17 cellular contexts compared by ENCODE assay signal in the genomic region with DNA sequence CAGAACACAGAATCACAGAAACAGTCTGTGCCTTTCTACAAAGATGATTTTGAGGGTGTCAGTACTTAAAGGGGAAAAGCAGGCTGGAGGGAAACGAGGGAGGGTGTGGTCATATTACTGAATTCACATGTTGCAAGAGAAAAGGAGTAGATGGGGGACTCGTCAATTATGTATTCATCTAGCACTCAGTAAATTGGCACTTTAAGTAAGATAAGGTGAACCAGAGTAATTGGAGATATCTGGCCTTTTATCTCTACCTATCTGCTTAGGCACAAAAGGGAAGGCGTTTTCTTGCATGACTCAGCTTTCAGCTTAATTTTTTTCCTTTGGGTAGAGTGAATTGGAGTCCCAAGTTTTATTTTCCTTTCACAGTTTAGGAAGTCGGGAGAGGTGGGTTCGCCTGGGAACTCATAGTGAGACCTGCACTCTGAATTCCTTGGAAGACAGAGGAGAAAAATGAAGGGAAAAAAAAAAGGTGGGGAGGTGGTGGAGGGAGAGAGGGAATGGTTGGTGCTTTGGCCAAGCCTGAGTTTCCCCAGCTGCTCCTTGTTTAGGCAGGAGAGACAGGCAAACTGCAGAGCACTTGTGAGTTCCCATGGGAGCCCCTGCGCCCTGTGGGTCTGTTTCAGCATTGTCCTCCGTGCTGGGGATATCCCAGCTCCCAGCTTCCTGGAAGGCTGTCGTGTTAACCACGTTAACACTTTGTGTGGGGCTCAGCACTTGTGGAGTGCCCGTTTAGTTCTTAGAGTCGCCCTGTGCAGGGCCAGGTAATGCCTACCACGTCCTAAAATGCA. TPM values are rescaled to one million over a fixed set of nuclear protein-coding genes. Genes with fewer than 3 reads are reported as not detected.
DNase-seq lines count a peak whose midpoint lies in the region; ATAC-seq lines count a peak whose summit lies in the region.
"Had no signal": no experiment of that assay in that cellular context is flagged by ENCODE, and none has a peak within 500 bp of the region (broad histone marks: within the 10 kb centered on the region; RNA-seq: fewer than 3 reads in every experiment).

No MANE protein-coding gene starts in this region.

- H3K9ac ChIP-seq in BLaER1: no peak overlapping the region

- H3K27ac Mint-ChIP-seq in dendritic cell treated with granulocyte-macrophage colony-stimulating factor and Interleukin-4, amounts not matched to agents 40 ng/mL and 50 ng/mL, for 4 days: peak overlapping the region; percentile 3
- H3K27ac Mint-ChIP-seq: activated B cell treated with CpG ODN at 0.5 μM for 24 hours; activated T-cell treated with anti-CD3 and anti-CD28 coated beads, Interleukin-2, amount 50 U/mL, for 24 hours had no signal

- H3K27me3 ChIP-seq in BLaER1: no peaks in the 10 kb centered on the region
- no peaks in the 10 kb centered on the region for H3K27me3 ChIP-seq in H7 (ENCODE audit: control insufficient read depth, insufficient read depth, low read length)
- H3K27me3 ChIP-seq: ascending aorta had no signal

- no peaks in the 10 kb centered on the region for H3K9me3 Mint-ChIP-seq in dendritic cell treated with granulocyte-macrophage colony-stimulating factor and Interleukin-4, amounts not matched to agents 40 ng/mL and 50 ng/mL, for 4 days
- H3K9me3 Mint-ChIP-seq: activated B cell treated with CpG ODN at 0.5 μM for 24 hours; naive thymus-derived CD8-positive, alpha-beta T cell had no signal

- intact Hi-C loops in dendritic cell treated with granulocyte-macrophage colony-stimulating factor and Interleukin-4, amounts not matched to agents 40 ng/mL and 50 ng/mL, for 4 days (cut with micrococcal nuclease): no loop called here

- H3K36me3 ChIP-seq in BLaER1: no peaks in the 10 kb centered on the region
- no peaks in the 10 kb centered on the region for H3K36me3 ChIP-seq in H7 (replicated peaks; ENCODE audit: control insufficient read depth, insufficient read depth, low read length)
- H3K36me3 ChIP-seq: ascending aorta had no signal

- 0 out of 2 replicates have a peak overlapping the region, but pooled peaks have one; percentile 3 for H3K27ac ChIP-seq in BLaER1
- H3K27ac ChIP-seq: ascending aorta had no signal

- no peaks in the 10 kb centered on the region for H3K9me3 ChIP-seq in BLaER1
- H3K9me3 ChIP-seq: ascending aorta had no signal

- peaks cover 26% of the 10 kb centered on the region for H3K27me3 Mint-ChIP-seq in dendritic cell treated with granulocyte-macrophage colony-stimulating factor and Interleukin-4, amounts not matched to agents 40 ng/mL and 50 ng/mL, for 4 days
- H3K27me3 Mint-ChIP-seq: activated B cell treated with CpG ODN at 0.5 μM for 24 hours had no signal

- DNase-seq in H7 (peak; percentile 36), NCI-H69 (lab: John Stamatoyannopoulos, UW) (peak; percentile 41), kidney glomerular epithelial cell (lab: John Stamatoyannopoulos, UW) (no peak), SW480 (ENCODE audit: low spot score) (no peak)
- DNase-seq: activated B cell treated with CpG ODN at 0.5 μM for 24 hours; activated T-cell treated with anti-CD3 and anti-CD28 coated beads, Interleukin-2, amount 50 U/mL, for 24 hours; effector CD8-positive, alpha-beta T cell; left cardiac atrium; naive thymus-derived CD8-positive, alpha-beta T cell; NCI-H2029 had no signal

- peaks cover 56% of the 10 kb centered on the region for H3K4me1 ChIP-seq in BLaER1
- H3K4me1 ChIP-seq: ascending aorta had no signal

- H3K4me1 Mint-ChIP-seq in dendritic cell treated with granulocyte-macrophage colony-stimulating factor and Interleukin-4, amounts not matched to agents 40 ng/mL and 50 ng/mL, for 4 days (ENCODE audit: low read depth): peaks cover 67% of the 10 kb centered on the region

- peak overlapping the region; percentile 26 for H3K4me2 ChIP-seq in BLaER1

- H3K36me3 Mint-ChIP-seq in dendritic cell treated with granulocyte-macrophage colony-stimulating factor and Interleukin-4, amounts not matched to agents 40 ng/mL and 50 ng/mL, for 4 days (ENCODE audit: low read depth): no peaks in the 10 kb centered on the region
- H3K36me3 Mint-ChIP-seq: naive thymus-derived CD8-positive, alpha-beta T cell had no signal

- H4K20me1 ChIP-seq in BLaER1: no peaks in the 10 kb centered on the region

- H3K4me3 ChIP-seq in BLaER1 (no peak overlapping the region), H7 (ENCODE audit: insufficient read depth, low read depth, low read length) (no peak overlapping the region)
- H3K4me3 ChIP-seq: ascending aorta had no signal

- H3K4me3 Mint-ChIP-seq in dendritic cell treated with granulocyte-macrophage colony-stimulating factor and Interleukin-4, amounts not matched to agents 40 ng/mL and 50 ng/mL, for 4 days: no peak overlapping the region
- H3K4me3 Mint-ChIP-seq: activated B cell treated with CpG ODN at 0.5 μM for 24 hours; activated T-cell treated with anti-CD3 and anti-CD28 coated beads, Interleukin-2, amount 50 U/mL, for 24 hours; naive thymus-derived CD8-positive, alpha-beta T cell had no signal

- ATAC-seq in GM21381 (IDR thresholded peaks at IDR 0.05; ENCODE audit: unreplicated experiment) (no peak), GM19324 (IDR thresholded peaks at IDR 0.05; ENCODE audit: low FRiP score, unreplicated experiment) (no peak)
- ATAC-seq: left cardiac atrium; naive thymus-derived CD8-positive, alpha-beta T cell; sciatic nerve had no signal

RNA-seq across cellular contexts. Expression of a gene that starts 19.7 kb away (rescaled TPM):
- total RNA-seq in H7 (2014; rRNA removed; shearing (Covaris generic)): not detected in 2 replicates
- total RNA-seq: ascending aorta, HT1080, left cardiac atrium, sciatic nerve had no signal

Comparison
In these comparisons a context has a peak if more than half of its experiments do, and no peak if none do; other contexts are left out.
1. DNase-seq: peak in H7 (single experiment) and NCI-H69 (single experiment); none in kidney glomerular epithelial cell (single experiment) and SW480 (single experiment).